18 cellular contexts compared by ENCODE assay signal in the genomic region with DNA sequence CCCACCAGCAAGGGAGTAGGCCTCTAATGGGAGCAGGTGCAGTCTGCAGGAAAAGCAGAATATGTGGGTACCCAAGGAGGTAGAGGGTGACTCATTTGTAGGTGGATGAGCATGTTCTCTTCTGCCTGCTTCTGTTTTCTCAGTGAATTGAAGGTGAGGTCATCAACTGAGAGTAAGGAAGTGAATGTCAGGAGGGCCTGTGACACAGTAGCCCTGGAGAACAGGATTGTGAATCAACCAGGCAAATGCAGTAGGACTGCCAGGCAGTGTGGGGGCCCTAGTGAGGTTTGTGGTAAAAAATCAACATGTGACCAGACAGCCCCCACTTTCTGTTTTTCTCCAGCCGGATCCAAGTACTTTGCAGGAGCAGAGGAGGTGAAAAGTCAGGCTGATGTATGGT.
DNase-seq lines count a peak whose midpoint lies in the region; ATAC-seq and TF ChIP-seq lines count a peak whose summit lies in the region.
"Had no signal": no experiment of that assay in that cellular context is flagged by ENCODE, and none has a peak within 500 bp of the region (broad histone marks: within the 10 kb centered on the region; RNA-seq: fewer than 3 reads in every experiment).

No MANE protein-coding gene starts in this region.

- H3K4me3 Mint-ChIP-seq in nephron progenitor cell: no peak overlapping the region
- H3K4me3 Mint-ChIP-seq: activated T-cell treated with anti-CD3 and anti-CD28 coated beads, Interleukin-2, amount 50 U/mL, for 24 hours; neural progenitor cell; WTC11 had no signal

- TF ChIP-seq CTCF in fibroblast of mammary gland (conservative IDR thresholded peaks at IDR 0.05; ENCODE audit: control insufficient read depth, insufficient read depth, low read depth, low read length) (no peak), nephron progenitor cell (IDR thresholded peaks at IDR 0.05) (no peak)

- no peak overlapping the region for H3K27ac Mint-ChIP-seq in nephron progenitor cell
- H3K27ac Mint-ChIP-seq: activated T-cell treated with anti-CD3 and anti-CD28 coated beads, Interleukin-2, amount 50 U/mL, for 24 hours; neural progenitor cell; WTC11 had no signal

- peaks cover 7% of the 10 kb centered on the region for H3K27me3 Mint-ChIP-seq in nephron progenitor cell (ENCODE audit: low read depth, poor library complexity)
- H3K27me3 Mint-ChIP-seq: activated T-cell treated with anti-CD3 and anti-CD28 coated beads, Interleukin-2, amount 50 U/mL, for 24 hours had no signal

- DNase-seq in DMS53 treated with DMSO at 0.1 percent for 48 hours (lab: John Stamatoyannopoulos, UW; ENCODE audit: unreplicated experiment) (peak; percentile 86), M059J (ENCODE audit: low read depth) (peak; percentile 77), fibroblast of mammary gland (ENCODE audit: low read depth) (peak; percentile 43), hypothalamus (lab: John Stamatoyannopoulos, UW) (no peak), DMS 273 treated with DMSO at 0.1 percent for 48 hours (lab: John Stamatoyannopoulos, UW) (no peak), nephron progenitor cell (no peak)
- DNase-seq: activated T-cell treated with anti-CD3 and anti-CD28 coated beads, Interleukin-2, amount 50 U/mL, for 24 hours; AML-193; GF-D8; kidney; NCI-H524 treated with DMSO at 0.1 percent for 48 hours; SIG-M5 had no signal

- peaks cover 17% of the 10 kb centered on the region for H3K4me1 Mint-ChIP-seq in nephron progenitor cell

- H3K36me3 Mint-ChIP-seq in nephron progenitor cell (ENCODE audit: low read depth): no peaks in the 10 kb centered on the region
- H3K36me3 Mint-ChIP-seq: neural progenitor cell, WTC11 had no signal

- no peak overlapping the region for H3K4me3 ChIP-seq in fibroblast of mammary gland (ENCODE audit: control insufficient read depth, low read depth, low read length)
- H3K4me3 ChIP-seq: neural progenitor cell, skin epidermis, vagina had no signal

- peak; percentile 63 for ATAC-seq in GM21360 (IDR thresholded peaks at IDR 0.05; ENCODE audit: unreplicated experiment)
- ATAC-seq in HG03108 (IDR thresholded peaks at IDR 0.05; ENCODE audit: unreplicated experiment): no peak
- ATAC-seq: WTC11 had no signal

- H3K9me3 Mint-ChIP-seq in nephron progenitor cell: no peaks in the 10 kb centered on the region
- H3K9me3 Mint-ChIP-seq: neural progenitor cell had no signal

Comparison
In these comparisons a context has a peak if more than half of its experiments do, and no peak if none do; other contexts are left out.
1. DNase-seq: peak in DMS53 treated with DMSO at 0.1 percent for 48 hours (single experiment), M059J (single experiment) and fibroblast of mammary gland (single experiment); none in hypothalamus (0 of 51), DMS 273 treated with DMSO at 0.1 percent for 48 hours (single experiment) and nephron progenitor cell (single experiment).